ENCODE assay signal across 8 cellular contexts in the genomic region with DNA sequence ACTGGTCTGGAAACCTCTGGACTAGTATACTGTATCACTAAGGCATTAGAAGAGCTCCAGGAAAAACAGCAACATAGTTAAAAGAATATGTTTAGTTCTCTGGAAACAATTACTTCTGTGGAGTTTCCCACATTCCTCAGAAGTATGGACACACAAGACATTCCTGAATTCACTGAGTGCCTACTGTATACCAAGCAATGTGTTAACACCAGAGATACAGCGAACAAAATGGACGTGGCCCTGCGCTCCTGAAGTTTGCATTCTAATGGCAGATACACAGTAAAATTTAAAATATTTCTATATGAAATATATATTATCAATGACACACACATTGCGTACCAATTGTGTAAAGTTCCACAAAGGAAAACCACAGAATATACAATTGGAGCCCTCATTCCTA. TPM values are rescaled to one million over a fixed set of nuclear protein-coding genes. Genes with fewer than 3 reads are reported as not detected.
DNase-seq lines count a peak whose midpoint lies in the region; ATAC-seq and TF ChIP-seq lines count a peak whose summit lies in the region.

No MANE protein-coding gene starts in this region.

- no peaks in the 10 kb centered on the region for H3K9me3 Mint-ChIP-seq in chondrocyte (ENCODE audit: low read depth)

- no peaks in the 10 kb centered on the region for H3K27me3 ChIP-seq in muscle layer of duodenum (ENCODE audit: low read depth, low read length)

- peaks cover 12 to 14% of the 10 kb centered on the region in 2 donors for H3K36me3 ChIP-seq in muscle layer of duodenum (ENCODE audit: control insufficient read depth in 1 of 2, insufficient read depth in 2 of 2, low read length in 2 of 2)

- H3K27ac ChIP-seq in muscle layer of duodenum (ENCODE audit: low read length): peak overlapping the region; percentile 68

- H3K36me3 Mint-ChIP-seq in chondrocyte (ENCODE audit: low read depth): peaks cover 7% of the 10 kb centered on the region

- peak overlapping the region; percentile 49 for H3K27ac Mint-ChIP-seq in chondrocyte (ENCODE audit: unreplicated experiment)

- TF ChIP-seq CTCF in AG09309 (IDR thresholded peaks at IDR 0.05; ENCODE audit: control insufficient read depth, insufficient read depth, low read depth, low read length, missing control alignments) (no peak), chondrocyte (IDR thresholded peaks at IDR 0.05) (no peak)

- DNase-seq in AG09309 (ENCODE audit: low read depth): no peak
- DNase-seq in KG1 (lab: John Stamatoyannopoulos, UW): peak; percentile 1
- no peak for DNase-seq in chondrocyte (ENCODE audit: low spot score)
- DNase-seq in NCI-H2171 (lab: John Stamatoyannopoulos, UW): no peak
- no peak for DNase-seq in NCI-H1105 (lab: John Stamatoyannopoulos, UW)

- H3K27me3 Mint-ChIP-seq in chondrocyte (ENCODE audit: low read depth): no peaks in the 10 kb centered on the region

- H3K4me1 Mint-ChIP-seq in chondrocyte (ENCODE audit: low read depth): peaks cover 20% of the 10 kb centered on the region

- peaks cover 5 to 6% of the 10 kb centered on the region in 2 donors for H3K4me1 ChIP-seq in muscle layer of duodenum (ENCODE audit: control insufficient read depth in 1 of 2, insufficient read depth in 2 of 2, low read length in 2 of 2)

- no peak for ATAC-seq in HG03039 (IDR thresholded peaks at IDR 0.05; ENCODE audit: unreplicated experiment)
- no peak for ATAC-seq in GM21528 (IDR thresholded peaks at IDR 0.05; ENCODE audit: low FRiP score, unreplicated experiment)

- H3K4me3 ChIP-seq in AG09309 (ENCODE audit: control insufficient read depth, low read depth, low read length) (peak overlapping the region; percentile 95), muscle layer of duodenum (ENCODE audit: low read depth in 1 of 2, low read length in 2 of 2) (peak overlapping the region; percentile 77 to 80)

- H3K4me3 Mint-ChIP-seq in chondrocyte (ENCODE audit: unreplicated experiment): peak overlapping the region; percentile 92

- no peaks in the 10 kb centered on the region for H3K9me3 ChIP-seq in muscle layer of duodenum (ENCODE audit: control insufficient read depth in 1 of 2, low read length in 2 of 2)

RNA-seq across cellular contexts. Expression of a gene that starts 1.1 kb away (rescaled TPM):
- total RNA-seq in chondrocyte: 8.6 to 13.8 TPM (median 9.6 TPM) in 3 replicates

RNA-seq across cellular contexts. Expression of a gene that starts 14.6 kb away (rescaled TPM):
- not detected in 3 replicates for total RNA-seq in chondrocyte

RNA-seq across cellular contexts. Expression of a gene that starts 50.3 kb away (rescaled TPM):
- total RNA-seq in chondrocyte: 26.0 to 41.8 TPM (median 29.7 TPM) in 3 replicates
